8 cellular contexts compared by ENCODE assay signal in the genomic region with DNA sequence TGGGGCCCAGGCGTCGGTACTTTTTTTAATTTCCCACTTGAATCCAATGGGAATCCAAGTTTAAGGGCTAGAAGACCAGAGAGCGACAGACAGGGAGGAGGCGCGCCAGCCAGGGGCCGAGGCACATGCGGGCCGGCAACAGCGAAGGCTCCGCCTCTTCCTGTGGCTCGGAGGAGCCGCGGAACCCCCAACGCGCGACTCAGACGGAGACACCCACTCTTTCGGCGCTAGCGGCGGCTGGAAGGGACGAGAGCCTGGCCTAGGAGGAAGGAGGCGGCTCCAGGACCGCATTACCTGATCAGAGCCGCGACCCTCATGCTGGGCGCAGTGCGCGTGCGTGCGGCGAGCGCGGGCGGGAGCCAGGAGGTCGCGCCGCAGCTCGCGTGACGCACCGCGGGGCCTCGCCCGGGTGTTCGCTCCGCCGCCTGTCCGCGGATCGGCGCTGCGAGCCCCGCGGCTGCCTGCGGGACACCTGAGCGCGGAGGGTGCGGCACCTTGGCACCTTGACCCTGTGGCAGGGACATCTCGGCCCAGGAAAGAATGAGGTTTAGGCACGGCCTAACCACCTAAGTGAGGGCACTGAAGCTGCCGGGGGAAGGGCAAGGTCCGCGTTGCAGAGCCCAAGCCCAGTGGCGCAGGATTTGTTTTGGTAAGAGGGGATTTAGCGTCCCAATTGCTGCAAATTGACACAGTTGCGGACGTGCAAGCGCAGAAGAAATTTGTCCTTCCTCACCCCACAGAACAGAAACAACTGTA. TPM values are rescaled to one million over a fixed set of nuclear protein-coding genes. Genes with fewer than 3 reads are reported as not detected.
DNase-seq lines count a peak whose midpoint lies in the region; ATAC-seq and TF ChIP-seq lines count a peak whose summit lies in the region.

A gene with protein sequence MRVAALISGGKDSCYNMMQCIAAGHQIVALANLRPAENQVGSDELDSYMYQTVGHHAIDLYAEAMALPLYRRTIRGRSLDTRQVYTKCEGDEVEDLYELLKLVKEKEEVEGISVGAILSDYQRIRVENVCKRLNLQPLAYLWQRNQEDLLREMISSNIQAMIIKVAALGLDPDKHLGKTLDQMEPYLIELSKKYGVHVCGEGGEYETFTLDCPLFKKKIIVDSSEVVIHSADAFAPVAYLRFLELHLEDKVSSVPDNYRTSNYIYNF (minus strand): TSS at position 341 of the 756 bp plus-strand sequence. CDS start 24 bp downstream, at position 317.

- TF ChIP-seq CTCF in foreskin keratinocyte (conservative IDR thresholded peaks at IDR 0.05), result no peak

- no peak within 1 kb of the TSS for H2BK12ac ChIP-seq in neuronal stem cell (ENCODE audit: low read length)

- H3K9me2 ChIP-seq in GM23248 (ENCODE audit: insufficient read depth) (no peaks in the 10 kb centered on the region), Karpas-422 (replicated peaks; ENCODE audit: insufficient read depth, low read length) (no peaks in the 10 kb centered on the region)

- H3K27ac ChIP-seq in GM23248, result peak within 1 kb of the TSS; percentile 89
- peak within 1 kb of the TSS; percentile 82 for H3K27ac ChIP-seq in Karpas-422 (ENCODE audit: low read length)
- peak within 1 kb of the TSS; percentile 99 for H3K27ac ChIP-seq in foreskin keratinocyte
- H3K27ac ChIP-seq in neuronal stem cell (replicated peaks; ENCODE audit: low read length), result peak within 1 kb of the TSS; percentile 96
- peak within 1 kb of the TSS; percentile 97 for H3K27ac ChIP-seq in subcutaneous abdominal adipose tissue (ENCODE audit: low read depth, low read length)

- H2BK5ac ChIP-seq in neuronal stem cell (ENCODE audit: low read length), result peak within 1 kb of the TSS; percentile 94

- no peaks in the 10 kb centered on the region for H3K27me3 ChIP-seq in GM23248 (replicated peaks; ENCODE audit: insufficient read depth)
- H3K27me3 ChIP-seq in Karpas-422 (ENCODE audit: low read length), result no peaks in the 10 kb centered on the region
- no peaks in the 10 kb centered on the region for H3K27me3 ChIP-seq in foreskin keratinocyte
- no peaks in the 10 kb centered on the region for H3K27me3 ChIP-seq in neuronal stem cell (ENCODE audit: control insufficient read depth in 3 of 3, insufficient read depth in 3 of 3, low read depth in 1 of 3, low read length in 3 of 3)
- no peaks in the 10 kb centered on the region for H3K27me3 ChIP-seq in subcutaneous abdominal adipose tissue (ENCODE audit: control insufficient read depth in 5 of 5, insufficient read depth in 4 of 5, low read length in 5 of 5)

- no peak within 1 kb of the TSS for H4K91ac ChIP-seq in neuronal stem cell (ENCODE audit: low read depth, low read length, poor library complexity)

- peak within 1 kb of the TSS; percentile 96 for H2AFZ ChIP-seq in GM23248
- H2AFZ ChIP-seq in Karpas-422 (ENCODE audit: low read length), result peak within 1 kb of the TSS; percentile 73
- peak within 1 kb of the TSS; percentile 91 for H2AFZ ChIP-seq in neuronal stem cell (ENCODE audit: low read length)

- peaks cover 17% of the 10 kb centered on the region for H3F3A ChIP-seq in GM23248 (ENCODE audit: insufficient read depth)

- H3K4me2 ChIP-seq in GM23248 (ENCODE audit: unreplicated experiment) (peak within 1 kb of the TSS; percentile 99), Karpas-422 (ENCODE audit: low read depth, low read length, poor library complexity, severe bottlenecking) (peak within 1 kb of the TSS; percentile 71), neuronal stem cell (ENCODE audit: insufficient read depth, low read length, poor library complexity, severe bottlenecking) (peak within 1 kb of the TSS; percentile 83)

- H4K8ac ChIP-seq in neuronal stem cell (ENCODE audit: low read depth, low read length), result peak within 1 kb of the TSS; percentile 90

- H4K20me1 ChIP-seq in GM23248 (ENCODE audit: insufficient read depth), result no peaks in the 10 kb centered on the region
- no peaks in the 10 kb centered on the region for H4K20me1 ChIP-seq in Karpas-422 (ENCODE audit: insufficient read depth, low read depth, low read length)

- DNase-seq in ELF-1 (ENCODE audit: low read depth, low spot score) (peak; percentile 90), GM23248 (peak; percentile 94), Karpas-422 (peak; percentile 94), SHP77 treated with DMSO at 0.1 percent for 48 hours (lab: John Stamatoyannopoulos, UW) (peak; percentile 47), activated gamma-delta T cell (lab: John Stamatoyannopoulos, UW) (peak; percentile 73), foreskin keratinocyte (peak; percentile 83 to 100), neuronal stem cell (ENCODE audit: low spot score) (peak; percentile 79)

- no peaks in the 10 kb centered on the region for H3K36me3 ChIP-seq in GM23248 (ENCODE audit: low read depth)
- H3K36me3 ChIP-seq in Karpas-422 (ENCODE audit: insufficient read depth, low read length), result no peaks in the 10 kb centered on the region
- H3K36me3 ChIP-seq in neuronal stem cell (replicated peaks in 1 of 2; ENCODE audit: control insufficient read depth in 2 of 2, insufficient read depth in 2 of 2, low read length in 2 of 2), result no peaks in the 10 kb centered on the region
- peaks cover 0 to 4% (median 0%) of the 10 kb centered on the region in 5 donors for H3K36me3 ChIP-seq in subcutaneous abdominal adipose tissue (ENCODE audit: control insufficient read depth in 5 of 5, insufficient read depth in 5 of 5, low read length in 5 of 5)

- WGBS in GM23248 (ENCODE audit: low coverage in 1 of 2, low lambda C conversion rate in 2 of 2, missing lambda C conversion rate in 2 of 2), 2 experiments, result 1% methylated on average over 67 to 69 of the region's 69 CpGs
- WGBS in neuronal stem cell (ENCODE audit: extremely low coverage in 2 of 2, insufficient read length in 2 of 2, insufficient replicate concordance in 1 of 2), 2 donors, result no CpG with 5 or more reads among the region's 69 CpGs

- peak within 1 kb of the TSS; percentile 13 for H2BK120ac ChIP-seq in neuronal stem cell (ENCODE audit: low read depth, low read length)

- H3K4me3 ChIP-seq in GM23248 (peak within 1 kb of the TSS; percentile 88), Karpas-422 (ENCODE audit: low read length) (peak within 1 kb of the TSS; percentile 68), neuronal stem cell (ENCODE audit: low read length in 2 of 2) (peak within 1 kb of the TSS; percentile 60 to 95), subcutaneous abdominal adipose tissue (ENCODE audit: low read depth in 1 of 5, low read length in 5 of 5) (peak within 1 kb of the TSS; percentile 83 to 96 (median 93))

- peak; percentile 93 for ATAC-seq in foreskin keratinocyte

- peak within 1 kb of the TSS; percentile 99 for H3K18ac ChIP-seq in neuronal stem cell (ENCODE audit: low read length)

- H2AK5ac ChIP-seq in neuronal stem cell (ENCODE audit: low read depth, low read length), result no peak within 1 kb of the TSS

- peak within 1 kb of the TSS; percentile 95 for H3K23ac ChIP-seq in neuronal stem cell (ENCODE audit: low read depth, low read length, poor library complexity)

- in situ Hi-C loops in GM23248 (cut with MboI), result no loop called here

- H3K9me3 ChIP-seq in GM23248 (ENCODE audit: low read depth), result no peaks in the 10 kb centered on the region
- H3K9me3 ChIP-seq in Karpas-422 (ENCODE audit: low read length), result no peaks in the 10 kb centered on the region
- peaks cover 0 to 3% of the 10 kb centered on the region in 2 donors for H3K9me3 ChIP-seq in neuronal stem cell (replicated peaks in 1 of 2; ENCODE audit: control insufficient read depth in 2 of 2, insufficient read depth in 1 of 2, low read depth in 1 of 2, low read length in 2 of 2)
- no peaks in the 10 kb centered on the region for H3K9me3 ChIP-seq in subcutaneous abdominal adipose tissue (ENCODE audit: control insufficient read depth in 5 of 5, low read length in 5 of 5)

- no peaks in the 10 kb centered on the region for H3K79me1 ChIP-seq in neuronal stem cell (ENCODE audit: low read depth, low read length)

- peak within 1 kb of the TSS; percentile 76 for H2BK15ac ChIP-seq in neuronal stem cell (ENCODE audit: low read length)

- H3K79me2 ChIP-seq in GM23248 (ENCODE audit: insufficient read depth) (0 out of 2 replicates have a peak, but pooled peaks cover 9% of the 10 kb centered on the region), Karpas-422 (ENCODE audit: low read length) (peaks cover 3% of the 10 kb centered on the region; the same call in 1 of the 2 replicates)

- no peak within 1 kb of the TSS for H3K14ac ChIP-seq in neuronal stem cell (ENCODE audit: low read length)

- H3K9ac ChIP-seq in GM23248 (peak within 1 kb of the TSS; percentile 91), Karpas-422 (ENCODE audit: low read length) (peak within 1 kb of the TSS; percentile 92), neuronal stem cell (ENCODE audit: low read depth, low read length, poor library complexity) (peak within 1 kb of the TSS; percentile 97), subcutaneous abdominal adipose tissue (ENCODE audit: low read length in 5 of 5) (peak within 1 kb of the TSS; percentile 69 to 99 (median 95))

- H3K4me1 ChIP-seq in GM23248 (ENCODE audit: insufficient read depth), result peaks cover 22% of the 10 kb centered on the region
- H3K4me1 ChIP-seq in Karpas-422 (ENCODE audit: low read length), result peaks cover 33% of the 10 kb centered on the region
- no peaks in the 10 kb centered on the region for H3K4me1 ChIP-seq in foreskin keratinocyte
- H3K4me1 ChIP-seq in neuronal stem cell (ENCODE audit: control insufficient read depth in 2 of 2, insufficient read depth in 1 of 2, low read depth in 1 of 2, low read length in 2 of 2), result peaks cover 9 to 14% of the 10 kb centered on the region in 2 donors
- H3K4me1 ChIP-seq in subcutaneous abdominal adipose tissue (ENCODE audit: control insufficient read depth in 5 of 5, insufficient read depth in 5 of 5, low read length in 5 of 5), result peaks cover 0 to 21% (median 20%) of the 10 kb centered on the region in 5 donors

- no peak within 1 kb of the TSS for H3K4ac ChIP-seq in neuronal stem cell (ENCODE audit: low read length)

RNA-seq across cellular contexts. Expression of the gene that starts here (rescaled TPM):
- total RNA-seq in GM23248 (2014; rRNA removed; shearing (Covaris generic)), result 4.4 and 28.6 TPM in 2 replicates
- polyA plus RNA-seq in GM23248 (2016; fragmentation: Nextera tagmentation; extraction: Ambion mirVana), result 9.9 and 14.2 TPM in 2 replicates
- 15.3 and 15.4 TPM in 2 replicates for total RNA-seq in Karpas-422 (2014; rRNA removed; shearing (Covaris generic); ENCODE audit: low replicate concordance)
- total RNA-seq in foreskin keratinocyte, result 12.7 and 13.5 TPM in 2 replicates
- polyA plus RNA-seq in foreskin keratinocyte, result 10.8 and 11.9 TPM in 2 replicates
- polyA plus RNA-seq in neuronal stem cell (2013, experiment 1 of 2), result 15.7 TPM
- polyA plus RNA-seq in neuronal stem cell (2013, experiment 2 of 2), result 15.9 TPM

Comparison
In these comparisons a context has a peak if more than half of its experiments do, and no peak if none do; other contexts are left out.
1. Peak in every context shown above with its lines: DNase-seq, ATAC-seq, H3K4me3 ChIP-seq and H3K27ac ChIP-seq.